10 cellular contexts compared by ENCODE assay signal in genomic region chr10:105545101-105545500, GRCh38.
"Had no signal": no experiment of that assay in that cellular context is flagged by ENCODE, and none has a peak within 500 bp of the region (broad histone marks: within the 10 kb centered on the region; RNA-seq: fewer than 3 reads in every experiment).

No MANE protein-coding gene starts in this region.

- DNase-seq: GM23248, GOT3, H7, HFFc6, IMR-90, KG1 had no signal

- H3K27ac ChIP-seq: GM23248 had no signal

- FAIRE-seq: HTR-8/SVneo, K562 had no signal

- H3K36me3 ChIP-seq: HAP-1 had no signal

- H3K4me3 ChIP-seq: GM23248, HAP-1, K562 had no signal

- H3K9me3 ChIP-seq: HAP-1 had no signal

- ATAC-seq: HCT116, K562 had no signal

- H3K4me1 ChIP-seq: HAP-1 had no signal
